Comparison of ENCODE assay signal across 2 cellular contexts in the genomic region with DNA sequence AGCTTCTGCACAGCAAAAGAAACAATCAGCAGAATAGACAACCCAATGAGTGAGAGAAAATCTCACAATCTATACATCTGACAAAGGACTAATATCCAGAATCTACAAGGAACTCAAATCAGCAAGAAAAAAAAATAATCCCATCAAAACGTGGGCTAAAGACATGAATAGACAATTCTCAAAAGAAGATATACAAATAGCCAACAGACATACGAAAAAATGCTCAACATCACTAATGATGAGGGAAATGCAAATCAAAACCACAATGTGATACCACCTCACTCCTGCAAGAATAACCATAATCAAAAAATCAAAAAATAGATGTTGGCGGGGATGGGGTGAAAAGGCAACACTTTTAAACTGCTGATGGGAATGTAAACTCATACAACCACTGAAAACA.
TF ChIP-seq lines count a peak whose summit lies in the region.

No MANE protein-coding gene starts in this region.

TF ChIP-seq in HEK293, 187 proteins besides CTCF, POLR2A, EP300 and RAD21:
- TF ChIP-seq ZNF558 (tag by site-specific recombination; IDR thresholded peaks at IDR 0.05), result peak; percentile 91

TF ChIP-seq in GM12878, 131 proteins besides CTCF, POLR2A, EP300 and RAD21:
- TF ChIP-seq NBN (IDR thresholded peaks at IDR 0.05) (peak; percentile 54; the same call in 1 of the 2 replicates), ATF7 (IDR thresholded peaks at IDR 0.05; ENCODE audit: low read depth) (0 out of 2 replicates have a peak, but pooled peaks have one; percentile 22), RUNX3 (IDR thresholded peaks at IDR 0.05; ENCODE audit: low read length) (peak; percentile 60), MTA2 (IDR thresholded peaks at IDR 0.05; ENCODE audit: low read depth) (peak; percentile 24; the same call in 1 of the 2 replicates)
